In the genomic region with DNA sequence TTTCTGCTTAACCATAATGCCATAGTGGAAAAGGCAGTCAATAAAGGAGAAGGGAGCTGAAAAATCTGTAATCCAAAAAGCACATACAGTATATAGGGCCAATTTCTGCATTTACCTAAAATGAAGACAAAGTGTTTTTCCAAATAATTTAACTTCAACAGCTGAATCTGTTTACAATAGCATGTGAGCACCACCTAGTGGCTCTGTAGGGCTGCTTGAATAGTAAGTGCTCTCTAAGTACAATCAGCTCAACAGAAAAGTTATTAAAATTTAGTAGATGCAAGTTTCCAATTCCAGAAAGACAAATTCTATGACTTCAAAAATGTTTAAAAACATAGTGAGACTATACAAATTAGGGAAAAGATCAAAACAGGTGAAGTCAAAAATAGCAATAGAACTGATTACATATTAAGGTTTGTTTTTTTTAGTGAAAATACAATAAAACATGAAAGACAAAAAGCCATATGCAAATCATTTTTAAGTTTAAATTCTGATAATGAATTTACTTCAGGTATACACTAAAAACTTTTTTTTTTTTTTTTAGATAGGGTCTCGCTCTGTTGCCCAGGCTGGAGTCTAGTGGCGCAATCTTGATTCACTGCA, we compare ENCODE assay signal across 7 cellular contexts.
DNase-seq lines count a peak whose midpoint lies in the region; ATAC-seq and TF ChIP-seq lines count a peak whose summit lies in the region.

No MANE protein-coding gene starts in this region.

- no peak overlapping the region for H3K27ac ChIP-seq in body of pancreas

- H3K4me3 ChIP-seq in body of pancreas, result no peak overlapping the region

- WGBS in body of pancreas, 2 donors, result 89 to 91% methylated on average over 2 of the region's 2 CpGs

- intact Hi-C loops in body of pancreas (cut with DNase I), result no loop called here

- H3K27me3 ChIP-seq in body of pancreas, result no peaks in the 10 kb centered on the region

- TF ChIP-seq POLR2A in body of pancreas (IDR thresholded peaks at IDR 0.05), result no peak

- H3K4me1 ChIP-seq in body of pancreas, result peaks cover 8% of the 10 kb centered on the region

- DNase-seq in GM04504 (ENCODE audit: low read depth) (peak; percentile 60), MV-4-11 (lab: John Stamatoyannopoulos, UW) (peak; percentile 77), SK-N-DZ (ENCODE audit: low spot score) (peak; percentile 30), body of pancreas (peak; percentile 75 to 88 (median 81)), iris pigment epithelial cell (ENCODE audit: low read depth) (peak; percentile 86)
- DNase-seq in stimulated activated CD4-positive, alpha-beta T cell treated with anti-CD3 and anti-CD28 coated beads, Interleukin-4, amount 100 ng/mL, for 1 hour, result peak; percentile 40

- no peaks in the 10 kb centered on the region for H3K36me3 ChIP-seq in body of pancreas (replicated peaks in 1 of 2; ENCODE audit: insufficient read depth in 1 of 2, low read depth in 2 of 2)

- ATAC-seq in body of pancreas, result peak; percentile 80
- no peak for ATAC-seq in GM21367 (IDR thresholded peaks at IDR 0.05; ENCODE audit: unreplicated experiment)

- peak; percentile 65 to 94 (median 86) for TF ChIP-seq CTCF in body of pancreas (IDR thresholded peaks at IDR 0.05)

- no peaks in the 10 kb centered on the region for H3K9me3 ChIP-seq in body of pancreas

Comparison
In these comparisons a context has a peak if more than half of its experiments do, and no peak if none do; other contexts are left out.
1. DNase-seq: peak in every context shown above with its lines; median percentile 86 in iris pigment epithelial cell; 81 in body of pancreas; 77 in MV-4-11; 60 in GM04504; 40 in stimulated activated CD4-positive, alpha-beta T cell treated with anti-CD3 and anti-CD28 coated beads, Interleukin-4, amount 100 ng/mL, for 1 hour; 30 in SK-N-DZ.